ENCODE assay signal across 9 cellular contexts in the genomic region with DNA sequence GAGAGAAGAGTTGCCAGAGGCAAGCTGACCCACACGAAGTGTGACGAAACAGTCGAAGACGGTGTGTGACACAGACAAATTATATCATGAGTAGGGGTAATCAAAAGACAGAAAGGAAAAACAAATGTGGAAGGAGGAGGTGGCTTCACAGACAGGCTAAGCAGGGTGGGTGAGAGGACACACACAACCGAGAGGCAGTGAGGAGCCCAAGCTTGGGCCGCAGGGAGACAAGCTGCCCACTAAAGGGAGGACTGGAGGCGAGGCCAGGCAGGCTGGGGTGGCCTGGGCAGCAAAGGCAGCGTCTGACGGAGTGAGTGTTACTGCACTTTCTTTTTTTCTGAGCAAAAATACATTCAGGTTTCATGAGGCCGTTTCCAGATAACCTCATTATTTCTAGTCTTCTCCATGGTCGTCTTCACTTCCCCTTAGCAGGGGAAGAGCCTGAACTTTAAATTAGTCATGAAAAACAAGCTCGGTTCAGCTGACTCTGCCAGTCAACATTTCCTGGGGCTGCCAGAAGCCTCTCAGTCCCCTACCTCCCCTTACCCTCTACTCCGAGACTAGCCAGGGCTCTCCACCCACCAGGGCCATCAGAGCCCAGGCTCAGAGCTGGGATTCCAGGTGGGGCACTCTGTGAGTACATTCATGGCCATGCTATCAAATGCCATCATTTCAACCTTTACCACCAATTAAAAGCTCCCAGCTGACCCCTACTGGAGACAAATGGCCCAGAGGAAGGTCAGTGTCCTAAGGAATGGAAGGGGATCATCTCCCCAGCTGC. TPM values are rescaled to one million over a fixed set of nuclear protein-coding genes. Genes with fewer than 3 reads are reported as not detected.
DNase-seq lines count a peak whose midpoint lies in the region; ATAC-seq and TF ChIP-seq lines count a peak whose summit lies in the region.
"Had no signal": no experiment of that assay in that cellular context is flagged by ENCODE, and none has a peak within 500 bp of the region (broad histone marks: within the 10 kb centered on the region; RNA-seq: fewer than 3 reads in every experiment).

No MANE protein-coding gene starts in this region.

- no peaks in the 10 kb centered on the region for H3K4me1 ChIP-seq in right lobe of liver

- POLR2A ChIA-PET in BJ (lab: Charles Lee) (no interaction called here), T-cell (lab: Charles Lee) (no interaction called here)

- peaks cover 21 to 29% (median 25%) of the 10 kb centered on the region in 3 donors for H3K4me1 Mint-ChIP-seq in T-cell

- no peaks in the 10 kb centered on the region for H3K9me3 Mint-ChIP-seq in T-cell

- H3K27me3 ChIP-seq in BJ (ENCODE audit: control insufficient read depth, insufficient read depth, low read length) (no peaks in the 10 kb centered on the region), right lobe of liver (no peaks in the 10 kb centered on the region), MG63 (no peaks in the 10 kb centered on the region)

- H3K36me3 ChIP-seq in BJ (ENCODE audit: control insufficient read depth, insufficient read depth, low read length): no peaks in the 10 kb centered on the region; the same call in 1 of the 2 replicates
- H3K36me3 ChIP-seq in right lobe of liver: no peaks in the 10 kb centered on the region
- no peaks in the 10 kb centered on the region; the same call in 1 of the 2 replicates for H3K36me3 ChIP-seq in MG63

- DNase-seq in BJ (ENCODE audit: low read depth) (no peak), T-cell (no peak), right lobe of liver (no peak), foreskin melanocyte (no peak), T-helper 9 cell (no peak), MG63 (no peak)
- DNase-seq in activated CD4-positive, alpha-beta T cell treated with anti-CD3 and anti-CD28 coated beads, Interleukin-2, amount 50 U/mL, for 1 hour: no peak
- DNase-seq: DMS79 treated with DMSO at 0.1 percent for 48 hours had no signal

- CTCF ChIA-PET in BJ (lab: Yijun Ruan, JAX) (interaction anchor here (0.7 to 2.8 kb wide), 6 partner anchors 10 to 340 kb away, joined by 3 to 19 read pairs (median 4); no protein-coding TSS in a partner anchor), T-cell (lab: Charles Lee) (no interaction called here)

- no peak for TF ChIP-seq POLR2A in right lobe of liver (IDR thresholded peaks at IDR 0.05)

- ATAC-seq in GM21717 (IDR thresholded peaks at IDR 0.05; ENCODE audit: unreplicated experiment): peak; percentile 47
- no peak for ATAC-seq in T-cell (replicated peaks in 1 of 4)
- ATAC-seq in right lobe of liver: peak; percentile 40 to 72 (median 54)

- H3K9me3 ChIP-seq in right lobe of liver (no peaks in the 10 kb centered on the region), MG63 (no peaks in the 10 kb centered on the region)

- intact Hi-C loops in right lobe of liver (cut with DNase I): loop anchor here in 1 of 2 donors (10.0 kb wide), 4 partner anchors 245 to 405 kb away; no protein-coding TSS in a partner anchor

- peaks cover 12% of the 10 kb centered on the region for H3K36me3 Mint-ChIP-seq in T-cell

- TF ChIP-seq CTCF in BJ (IDR thresholded peaks at IDR 0.05; ENCODE audit: insufficient read depth, low read depth, low read length) (peak; percentile 21; the same call in 1 of the 2 replicates), right lobe of liver (IDR thresholded peaks at IDR 0.05) (peak in 2 of 4 donors; percentile 10 to 35)

- H3K27ac Mint-ChIP-seq in T-cell: peak overlapping the region; percentile 16 to 36

- 71% methylated on average over 10 of the region's 13 CpGs for WGBS in right lobe of liver (ENCODE audit: insufficient coverage, low coverage, low lambda C conversion rate, missing lambda C conversion rate)

- H3K27me3 Mint-ChIP-seq in T-cell: no peaks in the 10 kb centered on the region

- H3K4me3 ChIP-seq in BJ (ENCODE audit: low read depth, low read length) (no peak overlapping the region), right lobe of liver (no peak overlapping the region), MG63 (no peak overlapping the region)

- H3K4me3 Mint-ChIP-seq in T-cell: no peak overlapping the region

- H3K27ac ChIP-seq in right lobe of liver: peak overlapping the region in 2 of 3 donors; percentile 41 to 48

RNA-seq across cellular contexts. Expression of a gene that starts 13.8 kb away (rescaled TPM):
- polyA plus RNA-seq in BJ (2011; rRNA removed): 4.0 and 6.9 TPM in 2 replicates
- polyA minus RNA-seq in BJ (2011; rRNA and poly(A)+ RNA removed): 3.3 and 6.4 TPM in 2 replicates
- total RNA-seq in T-cell: 100 to 1,000 TPM; 329 to 974 (median 377) TPM
- 10 to 100 TPM; 20.8 to 50.0 (median 33.6) TPM for total RNA-seq in right lobe of liver
- total RNA-seq in MG63 (2014; rRNA removed; shearing (Covaris generic); ENCODE audit: low replicate concordance): 9.6 and 19.7 TPM in 2 replicates

Comparison
In these comparisons a context has a peak if more than half of its experiments do, and no peak if none do; other contexts are left out.
1. ATAC-seq: peak in GM21717 (single experiment) and right lobe of liver (4 of 4); none in T-cell (0 of 4).
2. RNA of a gene that starts 13.8 kb away (total RNA-seq): 329 to 974 TPM in T-cell; 20.8 to 50.0 TPM in right lobe of liver and 9.6 to 19.7 TPM in MG63; every median in the first group is over 4 times any median in the second.